ENCODE assay signal across 20 cellular contexts in the genomic region with DNA sequence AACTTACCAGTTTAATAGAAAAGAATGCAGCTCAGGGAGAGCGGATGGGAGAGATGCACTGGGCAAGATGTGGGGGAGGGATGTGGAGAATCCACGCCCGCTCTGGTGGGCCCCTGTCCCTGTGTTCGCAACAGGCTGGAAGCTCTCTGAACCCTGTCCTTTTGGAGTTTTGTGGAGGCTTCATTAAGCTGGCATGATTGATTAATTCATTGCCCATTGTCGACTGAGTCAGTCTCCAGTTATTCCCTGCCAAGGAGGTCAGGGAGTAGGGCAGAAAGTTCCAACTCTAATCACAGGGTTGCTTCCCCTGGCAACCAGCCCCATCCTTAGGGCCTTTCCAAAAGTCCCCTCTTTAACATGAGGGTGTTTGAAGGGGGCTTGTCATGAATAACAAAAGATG.
DNase-seq lines count a peak whose midpoint lies in the region; ATAC-seq and TF ChIP-seq lines count a peak whose summit lies in the region.
"Had no signal": no experiment of that assay in that cellular context is flagged by ENCODE, and none has a peak within 500 bp of the region (broad histone marks: within the 10 kb centered on the region; RNA-seq: fewer than 3 reads in every experiment).

No MANE protein-coding gene starts in this region.

- ATAC-seq in stimulated activated naive B cell treated with anti-CD40 and anti-IgM and Interleukin-4, amounts not matched to agents 10 μg/mL and 1 μg/mL and 100 μg/mL, for 72 hours (replicated peaks) = no peak
- no peak for ATAC-seq in GM18519 (IDR thresholded peaks at IDR 0.05; ENCODE audit: low FRiP score, unreplicated experiment)
- ATAC-seq: GM12878, HepG2, Right ventricle myocardium inferior had no signal

- peaks cover 4 to 5% of the 10 kb centered on the region in 2 donors for H3K9me3 Mint-ChIP-seq in stimulated activated naive B cell treated with anti-CD40 and anti-IgM and Interleukin-4, amounts not matched to agents 10 μg/mL and 1 μg/mL and 100 μg/mL, for 72 hours

- no peak overlapping the region for H3K4me3 Mint-ChIP-seq in stimulated activated naive B cell treated with anti-CD40 and anti-IgM and Interleukin-4, amounts not matched to agents 10 μg/mL and 1 μg/mL and 100 μg/mL, for 72 hours
- H3K4me3 Mint-ChIP-seq: CD4-positive, CD25-positive, alpha-beta regulatory T cell had no signal

- no peaks in the 10 kb centered on the region for H3K36me3 Mint-ChIP-seq in stimulated activated naive B cell treated with anti-CD40 and anti-IgM and Interleukin-4, amounts not matched to agents 10 μg/mL and 1 μg/mL and 100 μg/mL, for 72 hours
- H3K36me3 Mint-ChIP-seq: CD4-positive, CD25-positive, alpha-beta regulatory T cell had no signal

- no peak for TF ChIP-seq CTCF in VCaP (conservative IDR thresholded peaks at IDR 0.05)

- H3K27ac Mint-ChIP-seq in stimulated activated naive B cell treated with anti-CD40 and anti-IgM and Interleukin-4, amounts not matched to agents 10 μg/mL and 1 μg/mL and 100 μg/mL, for 72 hours = no peak overlapping the region
- H3K27ac Mint-ChIP-seq: CD4-positive, CD25-positive, alpha-beta regulatory T cell had no signal

- peak overlapping the region; percentile 90 for H3K27ac ChIP-seq in VCaP
- H3K27ac ChIP-seq: 22Rv1 had no signal

- DNase-seq in NCI-H2029 treated with DMSO at 0.1 percent for 48 hours (lab: John Stamatoyannopoulos, UW) = peak; percentile 99
- no peak for DNase-seq in NCI-H2029 (lab: John Stamatoyannopoulos, UW)
- DNase-seq in left kidney (ENCODE audit: low read depth, low spot score) = peak; percentile 67
- DNase-seq in renal cortical epithelial cell (ENCODE audit: low read depth) = peak; percentile 56
- DNase-seq in stimulated activated naive B cell treated with anti-CD40 and anti-IgM and Interleukin-4, amounts not matched to agents 10 μg/mL and 1 μg/mL and 100 μg/mL, for 72 hours = no peak
- DNase-seq in activated T-cell treated with anti-CD3 and anti-CD28 coated beads for 4 hours = no peak
- DNase-seq: AML-193; CD4-positive, CD25-positive, alpha-beta regulatory T cell; COR-L47; GOT3; KBM-7; NCI-H1105 treated with DMSO at 0.1 percent for 48 hours; NCI-H1694; NK-92 treated with Interleukin-12 subunit alpha and Interleukin-12 subunit beta, amount 100 ng/mL, for 24 hours had no signal

- H3K4me1 Mint-ChIP-seq in stimulated activated naive B cell treated with anti-CD40 and anti-IgM and Interleukin-4, amounts not matched to agents 10 μg/mL and 1 μg/mL and 100 μg/mL, for 72 hours = no peaks in the 10 kb centered on the region
- H3K4me1 Mint-ChIP-seq: CD4-positive, CD25-positive, alpha-beta regulatory T cell had no signal

- peaks cover 0 to 9% of the 10 kb centered on the region in 2 donors for H3K27me3 Mint-ChIP-seq in stimulated activated naive B cell treated with anti-CD40 and anti-IgM and Interleukin-4, amounts not matched to agents 10 μg/mL and 1 μg/mL and 100 μg/mL, for 72 hours

Comparison
In these comparisons a context has a peak if more than half of its experiments do, and no peak if none do; other contexts are left out.
1. DNase-seq: peak in NCI-H2029 treated with DMSO at 0.1 percent for 48 hours (single experiment), left kidney (single experiment) and renal cortical epithelial cell (single experiment); none in NCI-H2029 (single experiment), stimulated activated naive B cell treated with anti-CD40 and anti-IgM and Interleukin-4, amounts not matched to agents 10 μg/mL and 1 μg/mL and 100 μg/mL, for 72 hours (single experiment) and activated T-cell treated with anti-CD3 and anti-CD28 coated beads for 4 hours (single experiment).